In genomic region chrX:68669094-68669830, GRCh38 we compare ENCODE assay signal across 27 cellular contexts. TPM values are rescaled to one million over a fixed set of nuclear protein-coding genes. Genes with fewer than 3 reads are reported as not detected.
DNase-seq lines count a peak whose midpoint lies in the region; ATAC-seq and TF ChIP-seq lines count a peak whose summit lies in the region.
"Had no signal": no experiment of that assay in that cellular context is flagged by ENCODE, and none has a peak within 500 bp of the region (broad histone marks: within the 10 kb centered on the region; RNA-seq: fewer than 3 reads in every experiment).

No MANE protein-coding gene starts in this region.

- no peaks in the 10 kb centered on the region for H3K27me3 Mint-ChIP-seq in neural crest cell (ENCODE audit: low read depth)

- H3K9me3 Mint-ChIP-seq in neural crest cell, result peaks cover 3% of the 10 kb centered on the region
- H3K9me3 Mint-ChIP-seq: natural killer cell had no signal

- H3K36me3 ChIP-seq in H7 (replicated peaks; ENCODE audit: control insufficient read depth, insufficient read depth, low read length) (no peaks in the 10 kb centered on the region), thyroid gland (no peaks in the 10 kb centered on the region), ascending aorta (no peaks in the 10 kb centered on the region)
- H3K36me3 ChIP-seq: right lobe of liver, thoracic aorta, WERI-Rb-1 had no signal

- no peak overlapping the region for H3K27ac Mint-ChIP-seq in neural crest cell (ENCODE audit: unreplicated experiment)
- H3K27ac Mint-ChIP-seq: natural killer cell had no signal

- H3K4me1 ChIP-seq in thyroid gland (peaks cover 0 to 16% of the 10 kb centered on the region in 2 donors), ascending aorta (no peaks in the 10 kb centered on the region)
- H3K4me1 ChIP-seq: right lobe of liver had no signal

- ATAC-seq in SK-N-SH treated with all-trans-retinoic acid at 6 μM for 48 hours, result peak; percentile 88
- ATAC-seq: GM12878, left ventricle myocardium superior, natural killer cell, right lobe of liver had no signal

- no peaks in the 10 kb centered on the region for H3K9me3 ChIP-seq in thyroid gland
- no peaks in the 10 kb centered on the region for H3K9me3 ChIP-seq in ascending aorta
- H3K9me3 ChIP-seq: right lobe of liver, thoracic aorta had no signal

- DNase-seq in H7 (peak; percentile 54), fibroblast of the aortic adventitia (ENCODE audit: low read depth) (peak; percentile 47), neural crest cell (ENCODE audit: low read depth, low spot score) (peak; percentile 32), thyroid gland (no peak), ureter (ENCODE audit: low spot score) (no peak), T1000 (lab: John Stamatoyannopoulos, UW) (no peak), ascending aorta (ENCODE audit: low spot score in 2 of 2) (no peak)
- DNase-seq: activated CD4-positive, alpha-beta T cell treated with anti-CD3 and anti-CD28 coated beads, Interleukin-2, amount 50 U/mL, for 1 hour; activated naive CD4-positive, alpha-beta T cell treated with anti-CD3 and anti-CD28 coated beads, Interleukin-2, amount 50 U/mL, for 16 hours; amygdala; Calu3; caudate nucleus; dermis blood vessel endothelial cell; DND-41; head of caudate nucleus; left ventricle myocardium superior; natural killer cell; NCI-H1436 treated with DMSO at 0.1 percent for 48 hours; NCI-H2171; NCI-H69; right lobe of liver; stimulated activated CD4-positive, alpha-beta T cell treated with anti-CD3 and anti-CD28 coated beads, Interleukin-4, amount 100 ng/mL, for 4 hours; stimulated activated naive CD4-positive, alpha-beta T cell treated with Interleukin-2 at 50 U/mL for 16 hours; WERI-Rb-1 had no signal

- peaks cover 43% of the 10 kb centered on the region for H3K4me1 Mint-ChIP-seq in neural crest cell
- H3K4me1 Mint-ChIP-seq: natural killer cell had no signal

- peaks cover 3% of the 10 kb centered on the region for H3K36me3 Mint-ChIP-seq in neural crest cell (ENCODE audit: low read depth)
- H3K36me3 Mint-ChIP-seq: natural killer cell had no signal

- H3K4me3 ChIP-seq in H7 (ENCODE audit: insufficient read depth, low read depth, low read length) (no peak overlapping the region), fibroblast of the aortic adventitia (ENCODE audit: low read depth, low read length) (no peak overlapping the region), thyroid gland (replicated peaks in 1 of 3) (no peak overlapping the region), ascending aorta (no peak overlapping the region)
- H3K4me3 ChIP-seq: GM12878, right lobe of liver, thoracic aorta had no signal

- TF ChIP-seq POLR2A in thyroid gland (IDR thresholded peaks at IDR 0.05), result no peak

- peak overlapping the region; percentile 44 for H3K4me3 Mint-ChIP-seq in neural crest cell
- H3K4me3 Mint-ChIP-seq: natural killer cell had no signal

- no peaks in the 10 kb centered on the region for H3K27me3 ChIP-seq in H7 (ENCODE audit: control insufficient read depth, insufficient read depth, low read length)
- H3K27me3 ChIP-seq in thyroid gland, result no peaks in the 10 kb centered on the region
- H3K27me3 ChIP-seq in ascending aorta, result no peaks in the 10 kb centered on the region
- H3K27me3 ChIP-seq: right lobe of liver had no signal

- TF ChIP-seq CTCF in fibroblast of the aortic adventitia (IDR thresholded peaks at IDR 0.05; ENCODE audit: insufficient read depth, low read length) (no peak), neural crest cell (conservative IDR thresholded peaks at IDR 0.05) (no peak), thyroid gland (IDR thresholded peaks at IDR 0.05) (no peak), ascending aorta (IDR thresholded peaks at IDR 0.05) (no peak)

- intact Hi-C loops in thyroid gland (cut with DNase I), result no loop called here
- intact Hi-C loops in ascending aorta (cut with DNase I), result no loop called here

- H3K27ac ChIP-seq in thyroid gland (no peak overlapping the region), ascending aorta (no peak overlapping the region)
- H3K27ac ChIP-seq: right lobe of liver, thoracic aorta, WERI-Rb-1 had no signal

- WGBS in thyroid gland, 2 donors, result 74 to 86% methylated on average over 7 to 9 of the region's 10 CpGs

TF ChIP-seq in SK-N-SH treated with all-trans-retinoic acid at 6 μM for 48 hours, 23 proteins besides CTCF, POLR2A, EP300 and RAD21:
- TF ChIP-seq ZC3H10 (CRISPR knock-in tag; IDR thresholded peaks at IDR 0.05), result no peak
- no peak for TF ChIP-seq ARNTL (CRISPR knock-in tag; IDR thresholded peaks at IDR 0.05; ENCODE audit: borderline replicate concordance, low read depth)
- no peak for TF ChIP-seq ZFP30 (CRISPR knock-in tag; IDR thresholded peaks at IDR 0.05)
- TF ChIP-seq CREB5 (CRISPR knock-in tag; IDR thresholded peaks at IDR 0.05; ENCODE audit: low read depth), result no peak
- no peak for TF ChIP-seq ESRRG (CRISPR knock-in tag; IDR thresholded peaks at IDR 0.05)
- no peak for TF ChIP-seq PPARA (CRISPR knock-in tag; IDR thresholded peaks at IDR 0.05; ENCODE audit: borderline replicate concordance)
- no peak for TF ChIP-seq ZFP3 (CRISPR knock-in tag; IDR thresholded peaks at IDR 0.05)

RNA-seq across cellular contexts. Expression of gene STARD8, which starts 21.8 kb away (rescaled TPM):
- 9.5 and 16.1 TPM in 2 replicates for total RNA-seq in H7 (2014; rRNA removed; shearing (Covaris generic))
- total RNA-seq in fibroblast of the aortic adventitia (ENCODE audit: low replicate concordance) (1.1 and 2.9 TPM in 2 replicates), neural crest cell (1.5 and 1.8 TPM in 2 replicates), thyroid gland (10 to 100 TPM; 10.5 to 35.6 (median 16.9) TPM), ureter (10.9 TPM), ascending aorta (16.0 TPM)

Comparison
In these comparisons a context has a peak if more than half of its experiments do, and no peak if none do; other contexts are left out.
1. DNase-seq: peak in H7 (single experiment), fibroblast of the aortic adventitia (single experiment) and neural crest cell (single experiment); none in thyroid gland (0 of 2), ureter (single experiment), T1000 (single experiment) and ascending aorta (0 of 2).